In genomic region chr1:206578959-206579358, GRCh38 we compare ENCODE assay signal across 12 cellular contexts. TPM values are rescaled to one million over a fixed set of nuclear protein-coding genes. Genes with fewer than 3 reads are reported as not detected.
DNase-seq lines count a peak whose midpoint lies in the region; ATAC-seq and TF ChIP-seq lines count a peak whose summit lies in the region.
"Had no signal": no experiment of that assay in that cellular context is flagged by ENCODE, and none has a peak within 500 bp of the region (broad histone marks: within the 10 kb centered on the region; RNA-seq: fewer than 3 reads in every experiment).

No MANE protein-coding gene starts in this region.

- POLR2A ChIA-PET in T-cell (lab: Charles Lee), result interaction anchor here (1.1 to 1.8 kb wide), 3 partner anchors 23 to 28 kb away, joined by 3 to 9 read pairs (median 6); no protein-coding TSS in a partner anchor

- peaks cover 38% of the 10 kb centered on the region for H3K36me3 Mint-ChIP-seq in activated naive CD4-positive, alpha-beta T cell treated with anti-CD3 and anti-CD28 coated beads, Interleukin-2, amount 50 U/mL, for 24 hours
- H3K36me3 Mint-ChIP-seq in T-cell, result peaks cover 40% of the 10 kb centered on the region
- peaks cover 72% of the 10 kb centered on the region for H3K36me3 Mint-ChIP-seq in effector memory CD8-positive, alpha-beta T cell (ENCODE audit: insufficient read depth)
- H3K36me3 Mint-ChIP-seq in osteocyte (ENCODE audit: unreplicated experiment), result no peaks in the 10 kb centered on the region

- peaks cover 7 to 95% (median 37%) of the 10 kb centered on the region in 4 donors for H3K4me1 ChIP-seq in stomach

- H3K27ac ChIP-seq in stomach, result peak overlapping the region in 4 of 5 donors; percentile 52 to 83 (median 70)

- CTCF ChIA-PET in T-cell (lab: Charles Lee), result interaction anchor here (0.9 to 7.2 kb wide), 8 partner anchors 11 to 34 kb away, joined by 3 to 133 read pairs (median 22); no protein-coding TSS in a partner anchor

- H3K36me3 ChIP-seq in stomach, result peaks cover under 1 to 15% (median 9%) of the 10 kb centered on the region in 4 donors
- H3K36me3 ChIP-seq: HAP-1 had no signal

- no peaks in the 10 kb centered on the region for H3K9me3 ChIP-seq in stomach
- H3K9me3 ChIP-seq: HAP-1 had no signal

- peaks cover 98% of the 10 kb centered on the region for H3K4me1 Mint-ChIP-seq in activated naive CD4-positive, alpha-beta T cell treated with anti-CD3 and anti-CD28 coated beads, Interleukin-2, amount 50 U/mL, for 24 hours
- peaks cover 98 to 99% (median 98%) of the 10 kb centered on the region in 3 donors for H3K4me1 Mint-ChIP-seq in T-cell
- H3K4me1 Mint-ChIP-seq in effector memory CD8-positive, alpha-beta T cell (ENCODE audit: low read depth in 2 of 2), result peaks cover 86 to 89% of the 10 kb centered on the region in 2 donors
- peaks cover 4% of the 10 kb centered on the region for H3K4me1 Mint-ChIP-seq in osteocyte (ENCODE audit: unreplicated experiment)

- no peak overlapping the region for H3K4me3 ChIP-seq in stomach
- H3K4me3 ChIP-seq: HAP-1 had no signal

- intact Hi-C loops in stomach (cut with DNase I; ENCODE audit: low total_unique reads), result no loop called here

- 79 to 86% (median 82%) methylated on average over 5 of the region's 5 CpGs for whole genome bisulfite sequencing in stomach, 5 donors

- no peak for ATAC-seq in T-cell (replicated peaks in 1 of 4)
- no peak for ATAC-seq in effector memory CD8-positive, alpha-beta T cell (replicated peaks)

- no peaks in the 10 kb centered on the region for H3K27me3 Mint-ChIP-seq in activated naive CD4-positive, alpha-beta T cell treated with anti-CD3 and anti-CD28 coated beads, Interleukin-2, amount 50 U/mL, for 24 hours
- H3K27me3 Mint-ChIP-seq in T-cell (no peaks in the 10 kb centered on the region), osteocyte (ENCODE audit: unreplicated experiment) (peaks cover 12% of the 10 kb centered on the region)
- H3K27me3 Mint-ChIP-seq in effector memory CD8-positive, alpha-beta T cell, result no peaks in the 10 kb centered on the region

- TF ChIP-seq CTCF in stomach (IDR thresholded peaks at IDR 0.05) (no peak), osteocyte (IDR thresholded peaks at IDR 0.05) (no peak)

- no peak for TF ChIP-seq EP300 in stomach (IDR thresholded peaks at IDR 0.05)

- no peaks in the 10 kb centered on the region for H3K9me3 Mint-ChIP-seq in activated naive CD4-positive, alpha-beta T cell treated with anti-CD3 and anti-CD28 coated beads, Interleukin-2, amount 50 U/mL, for 24 hours
- H3K9me3 Mint-ChIP-seq in T-cell, result no peaks in the 10 kb centered on the region
- H3K9me3 Mint-ChIP-seq in effector memory CD8-positive, alpha-beta T cell, result no peaks in the 10 kb centered on the region
- no peaks in the 10 kb centered on the region for H3K9me3 Mint-ChIP-seq in osteocyte (ENCODE audit: unreplicated experiment)

- DNase-seq in activated naive CD4-positive, alpha-beta T cell treated with anti-CD3 and anti-CD28 coated beads, Interleukin-2, amount 50 U/mL, for 16 hours, result no peak
- no peak for DNase-seq in T-cell
- DNase-seq in effector memory CD8-positive, alpha-beta T cell, result no peak
- DNase-seq in stomach, result no peak
- DNase-seq in NCI-H526 (lab: John Stamatoyannopoulos, UW), result no peak
- DNase-seq in osteocyte (ENCODE audit: extremely low spot score, unreplicated experiment), result no peak
- no peak for DNase-seq in GDM1 (lab: John Stamatoyannopoulos, UW)
- DNase-seq: NCI-H2081 treated with DMSO at 0.1 percent for 48 hours; OCI-M1; stimulated activated CD4-positive, alpha-beta T cell treated with anti-CD3 and anti-CD28 coated beads, Interleukin-4, amount 100 ng/mL, for 1 hour had no signal

- H3K4me3 Mint-ChIP-seq in activated naive CD4-positive, alpha-beta T cell treated with anti-CD3 and anti-CD28 coated beads, Interleukin-2, amount 50 U/mL, for 24 hours, result peak overlapping the region; percentile 92
- H3K4me3 Mint-ChIP-seq in T-cell (peak overlapping the region; percentile 58 to 96 (median 59)), osteocyte (ENCODE audit: unreplicated experiment) (no peak overlapping the region)
- peak overlapping the region; percentile 79 to 93 for H3K4me3 Mint-ChIP-seq in effector memory CD8-positive, alpha-beta T cell

- H3K27me3 ChIP-seq in stomach, result no peaks in the 10 kb centered on the region

- TF ChIP-seq POLR2A in stomach (IDR thresholded peaks at IDR 0.05), result no peak

- H3K27ac Mint-ChIP-seq in activated naive CD4-positive, alpha-beta T cell treated with anti-CD3 and anti-CD28 coated beads, Interleukin-2, amount 50 U/mL, for 24 hours, result peak overlapping the region; percentile 100
- peak overlapping the region; percentile 97 to 99 for H3K27ac Mint-ChIP-seq in T-cell
- peak overlapping the region; percentile 98 to 100 for H3K27ac Mint-ChIP-seq in effector memory CD8-positive, alpha-beta T cell
- H3K27ac Mint-ChIP-seq in osteocyte (ENCODE audit: unreplicated experiment), result no peak overlapping the region

RNA-seq across cellular contexts. Expression of gene EIF2D, which starts 33.3 kb away (rescaled TPM):
- total RNA-seq in T-cell (10 to 100 TPM; 48.0 to 56.7 (median 49.3) TPM), stomach (100 to 1,000 TPM in 1 of 5 donors, 10 to 100 TPM in 4; 16.9 to 130 (median 39.8) TPM), osteocyte (53.2 and 56.8 TPM in 2 replicates)
- polyA plus RNA-seq in stomach, result 10 to 100 TPM; 48.7 to 55.8 (median 48.9) TPM

RNA-seq across cellular contexts. Expression of gene DYRK3, which starts 56.4 kb away (rescaled TPM):
- total RNA-seq in T-cell, result 1 to 10 TPM in 4 of 5 donors, under 1 TPM in 1; 0.73 to 2.0 (median 1.6) TPM
- total RNA-seq in stomach, result 10 to 100 TPM in 1 of 5 donors, 1 to 10 TPM in 3, not detected in 1; 1.2 to 21.9 (median 4.7) TPM
- 1 to 10 TPM; 1.5 to 3.2 (median 2.1) TPM for polyA plus RNA-seq in stomach
- total RNA-seq in osteocyte, result 1.7 and 2.1 TPM in 2 replicates
